Comparison of ENCODE assay signal across 1 cellular context in the genomic region with DNA sequence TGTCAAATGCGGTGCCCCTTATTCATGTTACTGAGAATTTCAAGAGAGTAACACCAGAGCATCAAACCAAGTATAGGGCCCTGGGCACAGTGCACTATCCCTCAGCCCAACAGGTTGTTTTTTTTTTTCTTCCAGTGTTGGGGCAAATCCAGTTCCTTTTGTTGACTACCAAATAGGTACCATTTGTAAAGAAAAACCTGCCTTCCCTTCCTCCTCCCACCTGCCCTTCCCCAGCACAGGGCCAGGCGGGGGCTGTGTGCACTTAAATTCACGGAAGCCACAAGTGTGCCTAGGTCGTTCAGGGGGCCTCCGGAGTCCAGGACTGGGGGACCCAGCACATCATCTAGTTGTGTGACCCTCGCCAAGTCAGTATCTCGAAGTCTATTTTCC.
TF ChIP-seq lines count a peak whose summit lies in the region.

No MANE protein-coding gene starts in this region.

TF ChIP-seq in K562, 482 proteins besides CTCF, POLR2A, EP300 and RAD21:
- no peak for TF ChIP-seq ZFP30 (CRISPR knock-in tag; IDR thresholded peaks at IDR 0.05; ENCODE audit: borderline replicate concordance)
- TF ChIP-seq, protein P1, sequence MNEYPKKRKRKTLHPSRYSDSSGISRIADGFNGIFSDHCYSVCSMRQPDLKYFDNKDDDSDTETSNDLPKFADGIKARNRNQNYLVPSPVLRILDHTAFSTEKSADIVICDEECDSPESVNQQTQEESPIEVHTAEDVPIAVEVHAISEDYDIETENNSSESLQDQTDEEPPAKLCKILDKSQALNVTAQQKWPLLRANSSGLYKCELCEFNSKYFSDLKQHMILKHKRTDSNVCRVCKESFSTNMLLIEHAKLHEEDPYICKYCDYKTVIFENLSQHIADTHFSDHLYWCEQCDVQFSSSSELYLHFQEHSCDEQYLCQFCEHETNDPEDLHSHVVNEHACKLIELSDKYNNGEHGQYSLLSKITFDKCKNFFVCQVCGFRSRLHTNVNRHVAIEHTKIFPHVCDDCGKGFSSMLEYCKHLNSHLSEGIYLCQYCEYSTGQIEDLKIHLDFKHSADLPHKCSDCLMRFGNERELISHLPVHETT (CRISPR knock-in tag; conservative IDR thresholded peaks at IDR 0.05 in 1 of 2, IDR thresholded peaks at IDR 0.05 in 1 of 2), result 0 out of 4 replicates have a peak, but pooled peaks of 1 of the 2 experiments have one; percentile 16
- TF ChIP-seq ZNF584 (CRISPR knock-in tag; IDR thresholded peaks at IDR 0.05; ENCODE audit: low read depth), result 0 out of 2 replicates have a peak, but pooled peaks have one; percentile 18
- peak; percentile 33; the same call in 1 of the 2 replicates for TF ChIP-seq ZNF766 (CRISPR knock-in tag; conservative IDR thresholded peaks at IDR 0.05)
- TF ChIP-seq, protein P2, sequence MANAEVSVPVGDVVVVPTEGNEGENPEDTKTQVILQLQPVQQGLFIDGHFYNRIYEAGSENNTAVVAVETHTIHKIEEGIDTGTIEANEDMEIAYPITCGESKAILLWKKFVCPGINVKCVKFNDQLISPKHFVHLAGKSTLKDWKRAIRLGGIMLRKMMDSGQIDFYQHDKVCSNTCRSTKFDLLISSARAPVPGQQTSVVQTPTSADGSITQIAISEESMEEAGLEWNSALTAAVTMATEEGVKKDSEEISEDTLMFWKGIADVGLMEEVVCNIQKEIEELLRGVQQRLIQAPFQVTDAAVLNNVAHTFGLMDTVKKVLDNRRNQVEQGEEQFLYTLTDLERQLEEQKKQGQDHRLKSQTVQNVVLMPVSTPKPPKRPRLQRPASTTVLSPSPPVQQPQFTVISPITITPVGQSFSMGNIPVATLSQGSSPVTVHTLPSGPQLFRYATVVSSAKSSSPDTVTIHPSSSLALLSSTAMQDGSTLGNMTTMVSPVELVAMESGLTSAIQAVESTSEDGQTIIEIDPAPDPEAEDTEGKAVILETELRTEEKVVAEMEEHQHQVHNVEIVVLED (CRISPR knock-in tag; IDR thresholded peaks at IDR 0.05), result no peak
- no peak for TF ChIP-seq DIDO1 (tag; IDR thresholded peaks at IDR 0.05; ENCODE audit: low read depth)
- TF ChIP-seq, protein P3, sequence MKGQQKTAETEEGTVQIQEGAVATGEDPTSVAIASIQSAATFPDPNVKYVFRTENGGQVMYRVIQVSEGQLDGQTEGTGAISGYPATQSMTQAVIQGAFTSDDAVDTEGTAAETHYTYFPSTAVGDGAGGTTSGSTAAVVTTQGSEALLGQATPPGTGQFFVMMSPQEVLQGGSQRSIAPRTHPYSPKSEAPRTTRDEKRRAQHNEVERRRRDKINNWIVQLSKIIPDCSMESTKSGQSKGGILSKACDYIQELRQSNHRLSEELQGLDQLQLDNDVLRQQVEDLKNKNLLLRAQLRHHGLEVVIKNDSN (CRISPR knock-in tag; IDR thresholded peaks at IDR 0.05), result no peak
